ENCODE assay signal across 18 cellular contexts in the genomic region with DNA sequence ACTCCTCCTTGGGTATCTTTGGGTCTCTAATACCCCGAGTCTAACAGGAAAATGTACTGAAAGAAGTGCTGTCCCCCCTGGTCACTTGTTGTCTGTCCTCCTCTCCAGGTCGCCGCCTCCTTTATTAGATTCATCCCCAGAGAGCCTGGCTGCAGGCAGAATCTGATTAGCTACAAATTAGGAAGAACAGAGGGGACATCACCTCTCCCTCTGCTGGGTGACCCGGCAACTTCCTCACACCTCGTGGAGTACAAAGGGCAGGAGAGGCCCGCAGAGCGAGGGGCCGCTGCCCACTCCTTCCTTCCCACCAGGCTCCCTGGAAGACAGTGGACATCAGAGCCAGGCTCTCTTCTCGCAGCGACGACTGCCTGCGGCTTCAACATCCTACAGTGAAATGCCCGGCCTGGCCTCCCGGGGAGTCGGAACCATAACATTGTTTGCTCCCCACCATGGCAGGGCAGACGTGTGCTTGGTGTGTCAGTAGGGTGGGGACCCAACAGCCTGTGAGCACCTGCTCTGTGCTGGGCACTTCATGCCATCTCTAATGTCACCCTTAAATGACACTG. TPM values are rescaled to one million over a fixed set of nuclear protein-coding genes. Genes with fewer than 3 reads are reported as not detected.
DNase-seq lines count a peak whose midpoint lies in the region; ATAC-seq and TF ChIP-seq lines count a peak whose summit lies in the region.
"Had no signal": no experiment of that assay in that cellular context is flagged by ENCODE, and none has a peak within 500 bp of the region (broad histone marks: within the 10 kb centered on the region; RNA-seq: fewer than 3 reads in every experiment).

No MANE protein-coding gene starts in this region.

- CTCF ChIA-PET in activated CD4-positive, alpha-beta memory T cell treated with anti-CD3 and anti-CD28 coated beads for 36 hours (lab: Charles Lee): interaction anchor here (0.9 to 4.6 kb wide), 6 partner anchors 14 to 181 kb away, joined by 3 to 38 read pairs (median 8); a partner anchor contains a TSS

- no peak for ATAC-seq in activated naive CD4-positive, alpha-beta T cell treated with anti-CD3 and anti-CD28 coated beads, Interleukin-2, amount 50 U/mL, for 72 hours
- no peak for ATAC-seq in left lung

- no peak for DNase-seq in activated naive CD4-positive, alpha-beta T cell treated with anti-CD3 and anti-CD28 coated beads, Interleukin-2, amount 50 U/mL, for 72 hours (ENCODE audit: low spot score in 2 of 2)
- no peak for DNase-seq in activated naive CD4-positive, alpha-beta T cell treated with Interleukin-2 at 50 U/mL for 16 hours
- DNase-seq in activated CD4-positive, alpha-beta memory T cell treated with anti-CD3 and anti-CD28 coated beads for 36 hours: no peak
- DNase-seq in left lung (peak in 1 of 2 donors; percentile 54), suprapubic skin (ENCODE audit: low spot score in 2 of 2) (no peak), glomerular visceral epithelial cell (ENCODE audit: extremely low spot score) (no peak), OCI-M1 (lab: John Stamatoyannopoulos, UW) (no peak)
- no peak for DNase-seq in stimulated activated naive CD4-positive, alpha-beta T cell (lab: John Stamatoyannopoulos, UW)
- DNase-seq: amniotic stem cell, DMS53, Kasumi-1, mammary epithelial cell, NCI-H1694 treated with DMSO at 0.1 percent for 48 hours, substantia nigra had no signal

- peaks cover 46% of the 10 kb centered on the region for H3K4me1 Mint-ChIP-seq in activated CD4-positive, alpha-beta memory T cell treated with anti-CD3 and anti-CD28 coated beads for 36 hours (ENCODE audit: low read depth)

- peaks cover 0 to 3% of the 10 kb centered on the region in 2 donors for H3K36me3 ChIP-seq in left lung
- peaks cover 4% of the 10 kb centered on the region for H3K36me3 ChIP-seq in suprapubic skin
- H3K36me3 ChIP-seq: HAP-1 had no signal

- H3K27ac ChIP-seq in left lung (peak overlapping the region; percentile 58 to 62), suprapubic skin (peak overlapping the region; percentile 4)
- H3K27ac ChIP-seq: HL-60 had no signal

- H3K4me1 ChIP-seq in left lung (peaks cover 11 to 75% of the 10 kb centered on the region in 2 donors), suprapubic skin (peaks cover 42% of the 10 kb centered on the region)

- intact Hi-C loops in activated CD4-positive, alpha-beta memory T cell treated with anti-CD3 and anti-CD28 coated beads for 36 hours (cut with micrococcal nuclease): no loop called here
- intact Hi-C loops in left lung (cut with DNase I): no loop called here

- no peak for TF ChIP-seq CTCF in left lung (IDR thresholded peaks at IDR 0.05)
- TF ChIP-seq CTCF in suprapubic skin (IDR thresholded peaks at IDR 0.05): no peak

- no peaks in the 10 kb centered on the region for H3K36me3 Mint-ChIP-seq in activated naive CD4-positive, alpha-beta T cell treated with anti-CD3 and anti-CD28 coated beads, Interleukin-2, amount 50 U/mL, for 72 hours
- no peaks in the 10 kb centered on the region for H3K36me3 Mint-ChIP-seq in activated CD4-positive, alpha-beta memory T cell treated with anti-CD3 and anti-CD28 coated beads for 36 hours

- H3K27me3 ChIP-seq in left lung (peaks cover 0 to 9% of the 10 kb centered on the region in 2 donors), suprapubic skin (no peaks in the 10 kb centered on the region)

- no peak for TF ChIP-seq EP300 in suprapubic skin (IDR thresholded peaks at IDR 0.05)

- H3K4me3 Mint-ChIP-seq in activated CD4-positive, alpha-beta memory T cell treated with anti-CD3 and anti-CD28 coated beads for 36 hours: no peak overlapping the region

- H3K27ac Mint-ChIP-seq in activated naive CD4-positive, alpha-beta T cell treated with anti-CD3 and anti-CD28 coated beads, Interleukin-2, amount 50 U/mL, for 72 hours: peak overlapping the region; percentile 22 to 65
- H3K27ac Mint-ChIP-seq in activated CD4-positive, alpha-beta memory T cell treated with anti-CD3 and anti-CD28 coated beads for 36 hours: peak overlapping the region; percentile 88

- 70% methylated on average over 8 of the region's 16 CpGs for WGBS in suprapubic skin

- POLR2A ChIA-PET in activated CD4-positive, alpha-beta memory T cell treated with anti-CD3 and anti-CD28 coated beads for 36 hours (lab: Charles Lee): interaction anchor here (0.8 to 1.6 kb wide), 3 partner anchors 171 to 263 kb away, joined by 3 to 9 read pairs (median 5); a partner anchor contains a TSS

- H3K9me3 Mint-ChIP-seq in activated naive CD4-positive, alpha-beta T cell treated with anti-CD3 and anti-CD28 coated beads, Interleukin-2, amount 50 U/mL, for 72 hours: no peaks in the 10 kb centered on the region
- H3K9me3 Mint-ChIP-seq in activated CD4-positive, alpha-beta memory T cell treated with anti-CD3 and anti-CD28 coated beads for 36 hours: no peaks in the 10 kb centered on the region

- H3K27me3 Mint-ChIP-seq in activated CD4-positive, alpha-beta memory T cell treated with anti-CD3 and anti-CD28 coated beads for 36 hours: peaks cover 1% of the 10 kb centered on the region

- no peaks in the 10 kb centered on the region for H3K9me3 ChIP-seq in left lung
- no peaks in the 10 kb centered on the region for H3K9me3 ChIP-seq in suprapubic skin
- H3K9me3 ChIP-seq: HAP-1 had no signal

- H3K4me3 ChIP-seq in left lung: no peak overlapping the region
- no peak overlapping the region for H3K4me3 ChIP-seq in suprapubic skin
- H3K4me3 ChIP-seq: coronary artery, HAP-1, smooth muscle cell had no signal

- TF ChIP-seq POLR2A in suprapubic skin (IDR thresholded peaks at IDR 0.05): no peak

RNA-seq across cellular contexts. Expression of a gene that starts 5.3 kb away (rescaled TPM):
- total RNA-seq in activated naive CD4-positive, alpha-beta T cell treated with anti-CD3 and anti-CD28 coated beads, Interleukin-2, amount 50 U/mL, for 72 hours: 1 to 10 TPM in 1 of 2 donors, under 1 TPM in 1; 0.27 to 2.7 TPM
- total RNA-seq in activated CD4-positive, alpha-beta memory T cell treated with anti-CD3 and anti-CD28 coated beads for 36 hours: 1 to 10 TPM; 9.4 to 9.7 TPM
- total RNA-seq in left lung (10 to 100 TPM; 70.7 to 76.4 TPM), suprapubic skin (10 to 100 TPM; 36.9 to 87.9 (median 56.4) TPM)

RNA-seq across cellular contexts. Expression of a gene that starts 36.0 kb away (rescaled TPM):
- total RNA-seq in activated naive CD4-positive, alpha-beta T cell treated with anti-CD3 and anti-CD28 coated beads, Interleukin-2, amount 50 U/mL, for 72 hours: under 1 TPM; 0.39 to 0.66 TPM
- total RNA-seq in activated CD4-positive, alpha-beta memory T cell treated with anti-CD3 and anti-CD28 coated beads for 36 hours: 1 to 10 TPM; 2.2 to 2.6 TPM
- 10 to 100 TPM; 51.2 to 68.9 TPM for total RNA-seq in left lung
- total RNA-seq in suprapubic skin: 1 to 10 TPM in 3 of 4 donors, under 1 TPM in 1; 0.79 to 6.3 (median 4.0) TPM

Comparison
In these comparisons a context has a peak if more than half of its experiments do, and no peak if none do; other contexts are left out.
1. RNA of a gene that starts 36.0 kb away (total RNA-seq): 51.2 to 68.9 TPM in left lung; 0.79 to 6.3 TPM in suprapubic skin, 2.2 to 2.6 TPM in activated CD4-positive, alpha-beta memory T cell treated with anti-CD3 and anti-CD28 coated beads for 36 hours and 0.39 to 0.66 TPM in activated naive CD4-positive, alpha-beta T cell treated with anti-CD3 and anti-CD28 coated beads, Interleukin-2, amount 50 U/mL, for 72 hours; every median in the first group is over 4 times any median in the second.